In the genomic region with DNA sequence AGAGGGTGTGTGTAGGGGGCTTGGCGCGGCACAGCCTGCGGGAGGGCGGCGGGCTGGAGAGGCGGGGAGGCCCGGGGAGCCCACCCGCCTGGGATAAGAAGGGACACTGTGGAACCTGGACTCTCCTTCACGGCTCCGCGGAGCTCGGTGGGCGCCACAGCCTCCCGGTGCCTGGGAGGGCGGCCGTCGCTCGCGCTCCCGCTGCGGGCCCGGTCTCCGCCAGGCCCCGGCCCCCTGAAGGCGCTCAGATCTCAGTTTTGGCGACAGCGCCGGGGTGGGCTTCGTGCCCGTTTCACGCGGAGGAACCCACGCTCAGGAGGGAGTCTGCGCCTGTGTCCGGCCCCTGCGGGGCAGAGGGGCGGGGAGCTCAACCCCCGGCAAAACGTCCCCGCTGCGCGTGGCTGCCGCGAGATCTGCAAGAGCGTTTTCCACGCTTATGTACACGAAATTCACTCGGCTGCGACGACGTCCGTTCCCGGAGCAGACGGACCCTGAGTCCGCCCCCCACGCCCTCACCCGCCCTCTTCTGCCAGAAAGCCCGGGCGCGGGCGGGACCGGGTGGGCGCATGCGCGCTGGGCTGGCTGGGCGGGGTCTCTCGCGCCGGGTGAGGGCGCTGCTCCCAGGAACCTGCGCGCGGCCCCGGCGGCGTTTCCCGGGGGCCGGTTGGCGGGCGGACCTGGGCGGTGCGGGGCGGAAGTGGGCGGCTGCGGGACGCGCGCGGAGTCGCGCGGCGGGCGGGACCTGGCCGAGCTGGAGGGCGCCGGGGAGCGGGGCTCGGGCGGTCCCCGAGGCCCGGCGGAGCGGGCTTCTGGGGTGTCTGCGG, we compare ENCODE assay signal across 8 cellular contexts. TPM values are rescaled to one million over a fixed set of nuclear protein-coding genes. Genes with fewer than 3 reads are reported as not detected.
A peak's percentile ranks its signal among the peaks of the same experiment; 100 is the strongest.
DNase-seq lines count a peak whose midpoint lies in the region; ATAC-seq and TF ChIP-seq lines count a peak whose summit lies in the region.

Gene NELFB (plus strand): TSS at position 704 of the 824 bp plus-strand sequence.

- DNase-seq in NCI-H1930 (lab: John Stamatoyannopoulos, UW), result peak; percentile 69 to 89
- DNase-seq in T-helper 2 cell treated with Interferon-gamma antibody and Interleukin-4, amounts not matched to agents 5 μg/mL and 100 μg/mL, for 36 hours (ENCODE audit: low spot score), result peak; percentile 97
- DNase-seq in anterior cingulate cortex (lab: John Stamatoyannopoulos, UW), result peak; percentile 54 to 95 (median 89)
- DNase-seq in right cardiac atrium, result peak; percentile 95 to 98 (median 98)
- no peak for DNase-seq in vagina (ENCODE audit: extremely low spot score in 2 of 2)

- H3K9ac ChIP-seq in rectal smooth muscle tissue (ENCODE audit: low read length), result peak within 1 kb of the TSS; percentile 80

- WGBS in right cardiac atrium, result 1% methylated on average over 105 of the region's 105 CpGs

- peak; percentile 80 for ATAC-seq in GM18502 (IDR thresholded peaks at IDR 0.05; ENCODE audit: poor library complexity, unreplicated experiment)
- peak; percentile 56 for ATAC-seq in HG02870 (IDR thresholded peaks at IDR 0.05; ENCODE audit: unreplicated experiment)
- peak; percentile 86 to 89 for ATAC-seq in right cardiac atrium

- intact Hi-C loops in right cardiac atrium (cut with DNase I) (no loop called here), vagina (cut with DNase I) (no loop called here)

- H3K27me3 ChIP-seq in right cardiac atrium (ENCODE audit: control insufficient read depth, insufficient read depth) (no peaks in the 10 kb centered on the region), rectal smooth muscle tissue (ENCODE audit: control insufficient read depth, insufficient read depth, low read length) (no peaks in the 10 kb centered on the region), vagina (no peaks in the 10 kb centered on the region)

- H3K27me3 Mint-ChIP-seq in T-helper 2 cell treated with Interferon-gamma antibody and Interleukin-4, amounts not matched to agents 5 μg/mL and 100 μg/mL, for 36 hours (ENCODE audit: low read depth), result no peaks in the 10 kb centered on the region

- TF ChIP-seq CTCF in vagina (IDR thresholded peaks at IDR 0.05), result no peak

- TF ChIP-seq POLR2A in vagina (IDR thresholded peaks at IDR 0.05), result peak in 1 of 2 donors; percentile 36

- H3K4me1 Mint-ChIP-seq in T-helper 2 cell treated with Interferon-gamma antibody and Interleukin-4, amounts not matched to agents 5 μg/mL and 100 μg/mL, for 36 hours (ENCODE audit: low read depth), result peaks cover 4% of the 10 kb centered on the region

- H3K36me3 ChIP-seq in rectal smooth muscle tissue (ENCODE audit: control insufficient read depth, insufficient read depth, low read length) (peaks cover 2% of the 10 kb centered on the region), vagina (peaks cover 0 to 19% of the 10 kb centered on the region in 2 donors)

- H3K27ac ChIP-seq in right cardiac atrium (ENCODE audit: low read length) (peak within 1 kb of the TSS; percentile 46), rectal smooth muscle tissue (ENCODE audit: low read depth, low read length) (peak within 1 kb of the TSS; percentile 61), vagina (peak within 1 kb of the TSS; percentile 52)

- H3K9me3 Mint-ChIP-seq in T-helper 2 cell treated with Interferon-gamma antibody and Interleukin-4, amounts not matched to agents 5 μg/mL and 100 μg/mL, for 36 hours, result no peaks in the 10 kb centered on the region

- H3K36me3 Mint-ChIP-seq in T-helper 2 cell treated with Interferon-gamma antibody and Interleukin-4, amounts not matched to agents 5 μg/mL and 100 μg/mL, for 36 hours (ENCODE audit: low read depth), result peaks cover 13% of the 10 kb centered on the region

- peak within 1 kb of the TSS; percentile 82 for H3K27ac Mint-ChIP-seq in T-helper 2 cell treated with Interferon-gamma antibody and Interleukin-4, amounts not matched to agents 5 μg/mL and 100 μg/mL, for 36 hours

- peak within 1 kb of the TSS; percentile 91 for H3K4me3 Mint-ChIP-seq in T-helper 2 cell treated with Interferon-gamma antibody and Interleukin-4, amounts not matched to agents 5 μg/mL and 100 μg/mL, for 36 hours

- H3K4me3 ChIP-seq in right cardiac atrium (ENCODE audit: low read length), result peak within 1 kb of the TSS; percentile 90
- peak within 1 kb of the TSS; percentile 92 for H3K4me3 ChIP-seq in rectal smooth muscle tissue (ENCODE audit: low read length)
- H3K4me3 ChIP-seq in vagina, result peak within 1 kb of the TSS; percentile 78 to 88

- peaks cover 7% of the 10 kb centered on the region for H3K4me1 ChIP-seq in right cardiac atrium (ENCODE audit: control insufficient read depth, insufficient read depth, low read length)
- H3K4me1 ChIP-seq in rectal smooth muscle tissue (ENCODE audit: control insufficient read depth, insufficient read depth, low read length), result peaks cover 10% of the 10 kb centered on the region
- peaks cover 27% of the 10 kb centered on the region for H3K4me1 ChIP-seq in vagina

- H3K9me3 ChIP-seq in right cardiac atrium (ENCODE audit: control insufficient read depth, low read length), result no peaks in the 10 kb centered on the region
- no peaks in the 10 kb centered on the region for H3K9me3 ChIP-seq in vagina

RNA-seq across cellular contexts. Expression of gene NELFB, which starts in this region (rescaled TPM):
- total RNA-seq in right cardiac atrium (10 to 100 TPM; 34.8 to 38.6 (median 37.1) TPM), vagina (44.0 TPM)
- polyA plus RNA-seq in right cardiac atrium, result 33.8 TPM

Comparison
In these comparisons a context has a peak if more than half of its experiments do, and no peak if none do; other contexts are left out.
1. DNase-seq: peak in NCI-H1930 (2 of 2), T-helper 2 cell treated with Interferon-gamma antibody and Interleukin-4, amounts not matched to agents 5 μg/mL and 100 μg/mL, for 36 hours (single experiment), anterior cingulate cortex (58 of 58) and right cardiac atrium (3 of 3); none in vagina (0 of 2).
2. Peak in every context shown above with its lines, with median percentiles within 50 percentile points of each other: ATAC-seq, H3K27ac ChIP-seq and H3K4me3 ChIP-seq.